Comparison of ENCODE assay signal across 8 cellular contexts in the genomic region with DNA sequence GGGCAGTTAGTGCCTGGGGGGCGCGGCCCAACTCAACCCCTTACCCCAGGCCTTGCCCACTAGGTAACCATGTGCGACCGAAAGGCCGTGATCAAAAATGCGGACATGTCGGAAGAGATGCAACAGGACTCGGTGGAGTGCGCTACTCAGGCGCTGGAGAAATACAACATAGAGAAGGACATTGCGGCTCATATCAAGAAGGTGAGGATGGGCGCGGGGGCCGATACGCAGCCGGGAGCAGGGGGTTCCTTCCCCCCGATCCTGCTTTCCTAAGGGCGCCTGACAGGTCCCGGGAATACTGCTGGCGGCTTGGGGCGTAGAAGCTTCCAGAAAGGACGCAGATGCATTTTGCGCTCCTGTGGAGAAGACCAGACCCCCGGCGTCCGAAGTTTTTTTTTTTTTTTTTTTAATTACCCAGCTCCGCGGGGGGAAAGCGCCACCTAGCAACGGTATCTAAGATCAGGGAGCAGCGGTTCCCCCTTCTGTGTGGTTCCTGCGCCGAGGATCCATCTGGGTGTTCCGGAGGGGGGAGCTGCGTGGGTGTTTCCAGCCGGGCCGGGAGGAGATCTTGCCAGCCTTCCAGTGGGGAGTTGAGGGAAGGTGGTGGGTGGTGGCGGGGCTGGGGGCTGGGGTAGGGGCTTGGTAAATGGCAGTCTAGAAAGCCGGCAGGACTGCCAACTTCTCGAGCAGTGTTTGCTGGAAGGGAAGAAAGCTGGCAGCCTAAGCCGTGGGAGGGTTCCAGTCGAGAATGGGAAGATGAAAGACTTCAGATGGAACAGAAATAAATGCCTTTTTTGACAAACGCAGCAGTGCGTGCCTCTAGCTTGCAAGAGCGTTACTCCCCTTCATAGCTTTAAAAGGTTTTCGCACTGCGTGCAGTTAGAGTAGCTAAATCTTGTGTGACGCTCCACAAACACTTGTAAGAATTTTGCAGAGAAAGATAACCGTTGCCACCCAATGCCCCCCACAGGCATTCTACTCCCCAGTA. TPM values are rescaled to one million over a fixed set of nuclear protein-coding genes. Genes with fewer than 3 reads are reported as not detected.
DNase-seq lines count a peak whose midpoint lies in the region; ATAC-seq and TF ChIP-seq lines count a peak whose summit lies in the region.

No MANE protein-coding gene starts in this region.

- peaks cover 34% of the 10 kb centered on the region for H3K79me2 ChIP-seq in DOHH2 (ENCODE audit: control insufficient read depth, low read length)
- H3K79me2 ChIP-seq in GM23338 (replicated peaks; ENCODE audit: insufficient read depth), result peaks cover 23% of the 10 kb centered on the region

- H3K36me3 ChIP-seq in DOHH2 (ENCODE audit: control insufficient read depth, low read length) (peaks cover 51% of the 10 kb centered on the region), GM23338 (ENCODE audit: insufficient read depth) (peaks cover 10% of the 10 kb centered on the region; the same call in 1 of the 2 replicates), duodenal mucosa (ENCODE audit: control insufficient read depth in 1 of 2, insufficient read depth in 2 of 2, low read length in 2 of 2) (peaks cover 5 to 14% of the 10 kb centered on the region in 2 donors), lower lobe of right lung (peaks cover 41% of the 10 kb centered on the region)

- peak overlapping the region; percentile 65 to 91 for H3K9ac ChIP-seq in duodenal mucosa (ENCODE audit: low read depth in 1 of 2, low read length in 2 of 2)

- H3K27ac ChIP-seq in DOHH2 (ENCODE audit: low read depth, low read length), result peak overlapping the region; percentile 83
- peak overlapping the region; percentile 81 for H3K27ac ChIP-seq in GM23338 (ENCODE audit: low read depth)
- peak overlapping the region; percentile 58 for H3K27ac ChIP-seq in duodenal mucosa (ENCODE audit: low read depth, low read length)
- H3K27ac ChIP-seq in lower lobe of right lung, result peak overlapping the region; percentile 81

- peaks cover 21% of the 10 kb centered on the region for H3K4me1 Mint-ChIP-seq in GM23338

- H3K9me2 ChIP-seq in DOHH2 (replicated peaks; ENCODE audit: control insufficient read depth, low read length) (no peaks in the 10 kb centered on the region), GM23338 (ENCODE audit: insufficient read depth) (no peaks in the 10 kb centered on the region)

- H3K27ac Mint-ChIP-seq in GM23338, result peak overlapping the region; percentile 97

- H4K20me1 ChIP-seq in DOHH2 (ENCODE audit: control insufficient read depth, insufficient read depth, low read depth, low read length) (peaks cover 11% of the 10 kb centered on the region), GM23338 (replicated peaks; ENCODE audit: insufficient read depth) (peaks cover 19% of the 10 kb centered on the region)

- peak overlapping the region; percentile 97 for H3K4me3 Mint-ChIP-seq in GM23338

- H3K4me3 ChIP-seq in DOHH2 (ENCODE audit: low read length) (peak overlapping the region; percentile 97), GM23338 (peak overlapping the region; percentile 98), duodenal mucosa (ENCODE audit: low read depth in 1 of 2, low read length in 2 of 2) (peak overlapping the region; percentile 94), lower lobe of right lung (peak overlapping the region; percentile 93)

- H3K4me2 ChIP-seq in DOHH2 (ENCODE audit: low read length) (peak overlapping the region; percentile 99), GM23338 (peak overlapping the region; percentile 99)

- TF ChIP-seq CTCF in DOHH2 (IDR thresholded peaks at IDR 0.05; ENCODE audit: low read depth, low read length, poor library complexity, severe bottlenecking), result peak; percentile 48
- TF ChIP-seq CTCF in GM23338 (conservative IDR thresholded peaks at IDR 0.05; ENCODE audit: low read depth in 2 of 2), result peak in 1 of 2 experiments; percentile 36; a peak in 2 of 4 replicates
- TF ChIP-seq CTCF in lower lobe of right lung (IDR thresholded peaks at IDR 0.05), result no peak

- peaks cover 8% of the 10 kb centered on the region for H3K27me3 Mint-ChIP-seq in GM23338 (ENCODE audit: insufficient read depth, low read depth, poor library complexity)

- peaks cover 2% of the 10 kb centered on the region; the same call in 2 of the 3 replicates for H3K9me3 Mint-ChIP-seq in GM23338

- H3K27me3 ChIP-seq in DOHH2 (ENCODE audit: control insufficient read depth, low read length) (no peaks in the 10 kb centered on the region), GM23338 (ENCODE audit: insufficient read depth) (no peaks in the 10 kb centered on the region), duodenal mucosa (ENCODE audit: control insufficient read depth in 1 of 2, insufficient read depth in 2 of 2, low read length in 2 of 2) (no peaks in the 10 kb centered on the region), lower lobe of right lung (ENCODE audit: low read depth) (no peaks in the 10 kb centered on the region)

- H3K9me3 ChIP-seq in DOHH2 (ENCODE audit: control insufficient read depth, insufficient read depth, low read length) (no peaks in the 10 kb centered on the region), duodenal mucosa (ENCODE audit: control insufficient read depth in 1 of 2, low read length in 2 of 2) (no peaks in the 10 kb centered on the region), lower lobe of right lung (no peaks in the 10 kb centered on the region)

- H2AFZ ChIP-seq in GM23338, result 0 out of 2 replicates have a peak overlapping the region, but pooled peaks have one; percentile 69

- intact Hi-C loops in lower lobe of right lung (cut with DNase I), result no loop called here

- H3F3A ChIP-seq in DOHH2 (ENCODE audit: control insufficient read depth, insufficient read depth), result peaks cover 44% of the 10 kb centered on the region
- peaks cover 20% of the 10 kb centered on the region for H3F3A ChIP-seq in GM23338 (replicated peaks; ENCODE audit: low read depth)

- H3K4me1 ChIP-seq in DOHH2 (ENCODE audit: control insufficient read depth, low read length), result peaks cover 20% of the 10 kb centered on the region
- H3K4me1 ChIP-seq in GM23338 (ENCODE audit: insufficient read depth), result peaks cover 14% of the 10 kb centered on the region; the same call in 1 of the 2 replicates
- H3K4me1 ChIP-seq in duodenal mucosa (ENCODE audit: control insufficient read depth in 1 of 2, insufficient read depth in 2 of 2, low read length in 2 of 2), result peaks cover 18 to 21% of the 10 kb centered on the region in 2 donors
- H3K4me1 ChIP-seq in lower lobe of right lung, result peaks cover 24% of the 10 kb centered on the region

- H3K36me3 Mint-ChIP-seq in GM23338 (ENCODE audit: low read depth), result peaks cover 40% of the 10 kb centered on the region

- DNase-seq in GM23338 (ENCODE audit: low spot score), result peak; percentile 56
- DNase-seq in NCI-H1417 treated with DMSO at 0.1 percent for 48 hours (lab: John Stamatoyannopoulos, UW), result peak; percentile 8
- peak; percentile 22 to 29 for DNase-seq in activated CD4-positive, alpha-beta T cell treated with anti-CD3 and anti-CD28 coated beads, Interleukin-2, amount 50 U/mL, for 4 hours
- DNase-seq in lower lobe of right lung, result peak; percentile 79
- DNase-seq in stimulated activated CD4-positive, alpha-beta T cell treated with anti-CD3 and anti-CD28 coated beads, Interleukin-4, amount 100 ng/mL, for 48 hours (ENCODE audit: low read depth in 2 of 2), result peak; percentile 15 to 26

- ATAC-seq in GM23338 (peak; percentile 20), lower lobe of right lung (peak; percentile 77 to 83), HG03469 (IDR thresholded peaks at IDR 0.05; ENCODE audit: unreplicated experiment) (no peak)

TF ChIP-seq in GM23338, 12 proteins besides CTCF, POLR2A, EP300 and RAD21 (continues in another document):
- TF ChIP-seq EZH2phosphoT487 (IDR thresholded peaks at IDR 0.05; ENCODE audit: unreplicated experiment), result no peak

RNA-seq across cellular contexts. Expression of a gene that starts 0.7 kb away (rescaled TPM):
- 310 and 313 TPM in 2 replicates for total RNA-seq in GM23338 (2014; rRNA removed; shearing (Covaris generic))
- 833 and 868 TPM in 2 replicates for polyA plus RNA-seq in GM23338 (2016; fragmentation: Nextera tagmentation; extraction: Ambion mirVana)
- total RNA-seq in lower lobe of right lung, result 285 TPM

RNA-seq across cellular contexts. Expression of a gene that starts 27.1 kb away (rescaled TPM):
- total RNA-seq in GM23338 (2014; rRNA removed; shearing (Covaris generic)), result 202 and 250 TPM in 2 replicates
- 436 and 481 TPM in 2 replicates for polyA plus RNA-seq in GM23338 (2016; fragmentation: Nextera tagmentation; extraction: Ambion mirVana)
- 115 TPM for total RNA-seq in lower lobe of right lung

RNA-seq across cellular contexts. Expression of a gene that starts 32.3 kb away (rescaled TPM):
- total RNA-seq in GM23338 (2014; rRNA removed; shearing (Covaris generic)), result 32.5 and 32.6 TPM in 2 replicates
- polyA plus RNA-seq in GM23338 (2016; fragmentation: Nextera tagmentation; extraction: Ambion mirVana), result 30.7 and 32.4 TPM in 2 replicates
- 24.1 TPM for total RNA-seq in lower lobe of right lung

RNA-seq across cellular contexts. Expression of a gene that starts 37.5 kb away (rescaled TPM):
- total RNA-seq in GM23338 (2014; rRNA removed; shearing (Covaris generic)), result 90.4 and 113 TPM in 2 replicates
- polyA plus RNA-seq in GM23338 (2016; fragmentation: Nextera tagmentation; extraction: Ambion mirVana), result 149 and 154 TPM in 2 replicates
- total RNA-seq in lower lobe of right lung, result 175 TPM

RNA-seq across cellular contexts. Expression of a gene that starts 50.4 kb away (rescaled TPM):
- 16.7 and 18.5 TPM in 2 replicates for total RNA-seq in GM23338 (2014; rRNA removed; shearing (Covaris generic))
- 14.9 and 20.1 TPM in 2 replicates for polyA plus RNA-seq in GM23338 (2016; fragmentation: Nextera tagmentation; extraction: Ambion mirVana)
- 31.7 TPM for total RNA-seq in lower lobe of right lung

Comparison
In these comparisons a context has a peak if more than half of its experiments do, and no peak if none do; other contexts are left out.
1. DNase-seq: peak in every context shown above with its lines; median percentile 79 in lower lobe of right lung; 56 in GM23338; 26 in activated CD4-positive, alpha-beta T cell treated with anti-CD3 and anti-CD28 coated beads, Interleukin-2, amount 50 U/mL, for 4 hours; 20 in stimulated activated CD4-positive, alpha-beta T cell treated with anti-CD3 and anti-CD28 coated beads, Interleukin-4, amount 100 ng/mL, for 48 hours; 8 in NCI-H1417 treated with DMSO at 0.1 percent for 48 hours.